30 cellular contexts compared by ENCODE assay signal in the genomic region with DNA sequence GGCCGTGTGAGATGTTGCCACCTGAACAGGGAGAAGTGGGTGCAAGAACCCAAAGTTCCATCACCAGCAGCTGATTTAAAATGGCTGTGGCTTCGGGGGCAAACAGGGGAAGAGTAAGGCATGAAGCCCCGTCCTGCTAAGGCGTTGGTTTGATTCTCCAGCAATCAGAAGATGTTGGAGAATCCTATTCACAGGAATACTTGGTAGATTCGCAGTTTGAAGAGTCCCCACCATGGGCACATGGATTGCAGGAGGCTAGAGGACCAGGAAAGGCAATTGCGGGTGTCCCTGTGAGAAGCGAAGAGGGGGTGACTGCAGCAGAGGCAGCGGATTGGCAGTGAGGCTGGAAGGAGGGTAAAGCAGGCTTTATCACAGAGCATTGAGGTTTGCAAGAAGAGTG. TPM values are rescaled to one million over a fixed set of nuclear protein-coding genes. Genes with fewer than 3 reads are reported as not detected.
DNase-seq lines count a peak whose midpoint lies in the region; ATAC-seq and TF ChIP-seq lines count a peak whose summit lies in the region.
"Had no signal": no experiment of that assay in that cellular context is flagged by ENCODE, and none has a peak within 500 bp of the region (broad histone marks: within the 10 kb centered on the region; RNA-seq: fewer than 3 reads in every experiment).

No MANE protein-coding gene starts in this region.

- H3K23me2 ChIP-seq in H9 (ENCODE audit: insufficient read length, low read depth, low read length, poor library complexity, severe bottlenecking): no peaks in the 10 kb centered on the region

- H3K4me1 ChIP-seq in H9 (ENCODE audit: insufficient read depth, low read length) (peaks cover 18% of the 10 kb centered on the region; the same call in 1 of the 2 replicates), ectodermal cell (ENCODE audit: control insufficient read depth, insufficient read depth, low read length) (peaks cover 28% of the 10 kb centered on the region), lower lobe of right lung (peaks cover 15% of the 10 kb centered on the region), rectal smooth muscle tissue (ENCODE audit: control insufficient read depth, insufficient read depth, low read length) (peaks cover 21% of the 10 kb centered on the region), right lobe of liver (no peaks in the 10 kb centered on the region)
- H3K4me1 ChIP-seq: HAP-1 had no signal

- no peak for TF ChIP-seq POLR2A in right lobe of liver (IDR thresholded peaks at IDR 0.05)

- no peak overlapping the region for H4K8ac ChIP-seq in H9 (replicated peaks; ENCODE audit: insufficient read length, low read depth, low read length)

- no peaks in the 10 kb centered on the region for H3K9me3 Mint-ChIP-seq in H9
- H3K9me3 Mint-ChIP-seq in natural killer cell treated with Interleukin-12 subunit alpha and Interleukin-12 subunit beta and Interleukin-15 and Interleukin-18, amount 100 ng/mL, for 72 hours: no peaks in the 10 kb centered on the region
- H3K9me3 Mint-ChIP-seq: activated CD4-positive, alpha-beta memory T cell treated with anti-CD3 and anti-CD28 coated beads for 36 hours; activated naive CD4-positive, alpha-beta T cell treated with anti-CD3 and anti-CD28 coated beads, Interleukin-2, amount 50 U/mL, for 24 hours; immature natural killer cell had no signal

- H3K36me3 ChIP-seq in ectodermal cell (ENCODE audit: control insufficient read depth, insufficient read depth, low read length): no peaks in the 10 kb centered on the region
- no peaks in the 10 kb centered on the region for H3K36me3 ChIP-seq in lower lobe of right lung
- H3K36me3 ChIP-seq in rectal smooth muscle tissue (ENCODE audit: control insufficient read depth, insufficient read depth, low read length): no peaks in the 10 kb centered on the region
- no peaks in the 10 kb centered on the region for H3K36me3 ChIP-seq in right lobe of liver
- H3K36me3 ChIP-seq: BLaER1, cardiac muscle cell, esophagus squamous epithelium, HAP-1 had no signal

- ATAC-seq in lower lobe of right lung (no peak), right lobe of liver (no peak), GM21786 (IDR thresholded peaks at IDR 0.05; ENCODE audit: unreplicated experiment) (no peak)
- no peak for ATAC-seq in natural killer cell treated with Interleukin-12 subunit alpha and Interleukin-12 subunit beta and Interleukin-15 and Interleukin-18, amount 100 ng/mL, for 72 hours
- ATAC-seq: left lobe of liver had no signal

- 0 out of 2 replicates have a peak, but pooled peaks cover 2% of the 10 kb centered on the region for H3K27me3 Mint-ChIP-seq in H9 (ENCODE audit: low read depth)
- peaks cover 16 to 41% of the 10 kb centered on the region in 2 donors for H3K27me3 Mint-ChIP-seq in natural killer cell treated with Interleukin-12 subunit alpha and Interleukin-12 subunit beta and Interleukin-15 and Interleukin-18, amount 100 ng/mL, for 72 hours

- no peak overlapping the region for H2BK120ac ChIP-seq in H9 (ENCODE audit: low read depth, low read length, poor library complexity, severe bottlenecking)

- H2BK12ac ChIP-seq in H9 (ENCODE audit: insufficient read length, low read depth, low read length): peak overlapping the region; percentile 12

- TF ChIP-seq CTCF in H9 (conservative IDR thresholded peaks at IDR 0.05) (no peak), lower lobe of right lung (IDR thresholded peaks at IDR 0.05) (no peak), right lobe of liver (IDR thresholded peaks at IDR 0.05) (no peak)

- H3K4me2 ChIP-seq in H9 (ENCODE audit: insufficient read depth, insufficient read length, low read length): no peak overlapping the region
- H3K4me2 ChIP-seq: BLaER1 had no signal

- no peaks in the 10 kb centered on the region for H3K79me2 ChIP-seq in H9 (ENCODE audit: insufficient read depth, low read length)

- no peak overlapping the region for H2BK5ac ChIP-seq in H9 (ENCODE audit: insufficient read length, low read length)

- WGBS in H9 (ENCODE audit: extremely low coverage, insufficient read length, low lambda C conversion rate): no CpG with 5 or more reads among the region's 8 CpGs
- WGBS in ectodermal cell, 2 experiments: 93 to 95% methylated on average over 8 of the region's 8 CpGs
- 70% methylated on average over 7 of the region's 8 CpGs for WGBS in right lobe of liver (ENCODE audit: insufficient coverage, low coverage, low lambda C conversion rate, missing lambda C conversion rate)

- no peak for DNase-seq in H9
- DNase-seq in lower lobe of right lung: no peak
- no peak for DNase-seq in NCI-H526 treated with DMSO at 0.1 percent for 48 hours (lab: John Stamatoyannopoulos, UW)
- DNase-seq in right lobe of liver: no peak
- DNase-seq in natural killer cell treated with Interleukin-12 subunit alpha and Interleukin-12 subunit beta and Interleukin-15 and Interleukin-18, amount 100 ng/mL, for 72 hours (ENCODE audit: low spot score): no peak
- DNase-seq: activated CD4-positive, alpha-beta memory T cell treated with anti-CD3 and anti-CD28 coated beads for 36 hours; activated CD4-positive, CD25-positive, alpha-beta regulatory T cell treated with anti-CD3 and anti-CD28 coated beads, Interleukin-2, amount 50 U/mL, for 72 hours; activated CD8-positive, alpha-beta memory T cell treated with anti-CD3 and anti-CD28 coated beads, Interleukin-2, amount 50 U/mL, for 4 hours; amygdala; esophagus squamous epithelium; foreskin melanocyte; hippocampal formation; immature natural killer cell; mucosa of descending colon; NCI-H1092 treated with DMSO at 0.1 percent for 48 hours; NCI-H2029 treated with DMSO at 0.1 percent for 48 hours had no signal

- H3K9ac ChIP-seq in H9 (ENCODE audit: extremely low read depth, insufficient read length, low read length) (no peak overlapping the region), rectal smooth muscle tissue (ENCODE audit: low read length) (no peak overlapping the region)
- H3K9ac ChIP-seq: BLaER1 had no signal

- peak overlapping the region; percentile 85 for H3K4ac ChIP-seq in H9 (ENCODE audit: low read depth, low read length)

- peak overlapping the region; percentile 32 for H3K14ac ChIP-seq in H9 (ENCODE audit: insufficient read depth, low read length)

- H4K5ac ChIP-seq in H9 (ENCODE audit: insufficient read length, low read depth, low read length): no peak overlapping the region

- intact Hi-C loops in lower lobe of right lung (cut with DNase I) (no loop called here), right lobe of liver (cut with DNase I) (no loop called here)

- peak overlapping the region; percentile 26 for H2AK5ac ChIP-seq in H9 (ENCODE audit: insufficient read length, low read length)

- H3K27ac Mint-ChIP-seq in H9: peak overlapping the region; percentile 36 to 87 (median 77); a peak in 6 of 7 replicates
- no peak overlapping the region for H3K27ac Mint-ChIP-seq in natural killer cell treated with Interleukin-12 subunit alpha and Interleukin-12 subunit beta and Interleukin-15 and Interleukin-18, amount 100 ng/mL, for 72 hours
- H3K27ac Mint-ChIP-seq: activated CD4-positive, alpha-beta memory T cell treated with anti-CD3 and anti-CD28 coated beads for 36 hours; activated naive CD4-positive, alpha-beta T cell treated with anti-CD3 and anti-CD28 coated beads, Interleukin-2, amount 50 U/mL, for 24 hours; immature natural killer cell; type B pancreatic cell had no signal

- peak overlapping the region; percentile 83 for H4K91ac ChIP-seq in H9 (ENCODE audit: insufficient read length, low read depth, low read length)

- H3K27ac ChIP-seq in H9 (ENCODE audit: insufficient read length, low read depth, low read length) (no peak overlapping the region), ectodermal cell (ENCODE audit: insufficient read depth, low read depth, low read length, poor library complexity, severe bottlenecking) (peak overlapping the region; percentile 61), lower lobe of right lung (peak overlapping the region; percentile 79), rectal smooth muscle tissue (ENCODE audit: low read depth, low read length) (peak overlapping the region; percentile 68), right lobe of liver (no peak overlapping the region)
- H3K27ac ChIP-seq: BLaER1, cardiac muscle cell had no signal

- H2BK20ac ChIP-seq in H9 (ENCODE audit: low read depth, low read length, poor library complexity, severe bottlenecking): peak overlapping the region; percentile 91

- no peaks in the 10 kb centered on the region for H4K20me1 ChIP-seq in H9 (ENCODE audit: control insufficient read depth, insufficient read depth, insufficient read length)
- H4K20me1 ChIP-seq: BLaER1 had no signal

- H3K23ac ChIP-seq in H9 (ENCODE audit: insufficient read length, low read depth, low read length): no peak overlapping the region

- no peaks in the 10 kb centered on the region for H3K9me3 ChIP-seq in H9 (ENCODE audit: control insufficient read depth, low read depth, low read length)
- H3K9me3 ChIP-seq in ectodermal cell (ENCODE audit: control insufficient read depth, low read length): no peaks in the 10 kb centered on the region
- no peaks in the 10 kb centered on the region for H3K9me3 ChIP-seq in lower lobe of right lung
- no peaks in the 10 kb centered on the region for H3K9me3 ChIP-seq in right lobe of liver
- H3K9me3 ChIP-seq: BLaER1, esophagus squamous epithelium, HAP-1, mucosa of descending colon had no signal

- no peak overlapping the region for H3K4me3 ChIP-seq in ectodermal cell (ENCODE audit: insufficient read depth, low read depth, low read length)
- H3K4me3 ChIP-seq in lower lobe of right lung: no peak overlapping the region
- H3K4me3 ChIP-seq in rectal smooth muscle tissue (ENCODE audit: low read length): no peak overlapping the region
- H3K4me3 ChIP-seq in right lobe of liver: no peak overlapping the region
- H3K4me3 ChIP-seq: BLaER1, cardiac muscle cell, coronary artery, esophagus squamous epithelium, HAP-1, mucosa of descending colon had no signal

- peak overlapping the region; percentile 59 for H3T11ph ChIP-seq in H9 (ENCODE audit: low read length)

- H3K36me3 Mint-ChIP-seq in H9 (ENCODE audit: insufficient read depth in 1 of 3, low read depth in 3 of 3): peaks cover 0 to 5% (median 0%) of the 10 kb centered on the region in 3 experiments; a peak in 3 of 7 replicates
- H3K36me3 Mint-ChIP-seq in natural killer cell treated with Interleukin-12 subunit alpha and Interleukin-12 subunit beta and Interleukin-15 and Interleukin-18, amount 100 ng/mL, for 72 hours: no peaks in the 10 kb centered on the region
- H3K36me3 Mint-ChIP-seq: activated CD4-positive, alpha-beta memory T cell treated with anti-CD3 and anti-CD28 coated beads for 36 hours; activated naive CD4-positive, alpha-beta T cell treated with anti-CD3 and anti-CD28 coated beads, Interleukin-2, amount 50 U/mL, for 24 hours; immature natural killer cell had no signal

- H3K4me3 Mint-ChIP-seq in H9: no peak overlapping the region
- H3K4me3 Mint-ChIP-seq in natural killer cell treated with Interleukin-12 subunit alpha and Interleukin-12 subunit beta and Interleukin-15 and Interleukin-18, amount 100 ng/mL, for 72 hours: no peak overlapping the region
- H3K4me3 Mint-ChIP-seq: activated CD4-positive, alpha-beta memory T cell treated with anti-CD3 and anti-CD28 coated beads for 36 hours; activated naive CD4-positive, alpha-beta T cell treated with anti-CD3 and anti-CD28 coated beads, Interleukin-2, amount 50 U/mL, for 24 hours; immature natural killer cell; neural crest cell; type B pancreatic cell had no signal

- peaks cover 55 to 59% of the 10 kb centered on the region in 2 experiments for H3K4me1 Mint-ChIP-seq in H9
- no peaks in the 10 kb centered on the region for H3K4me1 Mint-ChIP-seq in natural killer cell treated with Interleukin-12 subunit alpha and Interleukin-12 subunit beta and Interleukin-15 and Interleukin-18, amount 100 ng/mL, for 72 hours (ENCODE audit: low read depth in 2 of 2)
- H3K4me1 Mint-ChIP-seq: activated naive CD4-positive, alpha-beta T cell treated with anti-CD3 and anti-CD28 coated beads, Interleukin-2, amount 50 U/mL, for 24 hours; immature natural killer cell had no signal

- no peak overlapping the region for H3K56ac ChIP-seq in H9 (ENCODE audit: insufficient read length, low read depth, low read length)

- no peaks in the 10 kb centered on the region for H3K79me1 ChIP-seq in H9 (ENCODE audit: insufficient read depth, low read depth, low read length, poor library complexity, severe bottlenecking)

- H2AFZ ChIP-seq in H9 (ENCODE audit: low read length): no peak overlapping the region

- H2BK15ac ChIP-seq in H9 (ENCODE audit: low read depth, low read length): no peak overlapping the region

- peak overlapping the region; percentile 80 for H3K18ac ChIP-seq in H9 (ENCODE audit: insufficient read length, low read depth, low read length)

- no peaks in the 10 kb centered on the region; the same call in 1 of the 2 replicates for H3K27me3 ChIP-seq in H9 (ENCODE audit: insufficient read depth, low read length)
- no peaks in the 10 kb centered on the region for H3K27me3 ChIP-seq in ectodermal cell (ENCODE audit: control insufficient read depth, insufficient read depth, low read length, poor library complexity, severe bottlenecking)
- H3K27me3 ChIP-seq in lower lobe of right lung (ENCODE audit: low read depth): no peaks in the 10 kb centered on the region
- H3K27me3 ChIP-seq in rectal smooth muscle tissue (ENCODE audit: control insufficient read depth, insufficient read depth, low read length): no peaks in the 10 kb centered on the region
- no peaks in the 10 kb centered on the region for H3K27me3 ChIP-seq in right lobe of liver
- H3K27me3 ChIP-seq: BLaER1, esophagus squamous epithelium had no signal

RNA-seq across cellular contexts. Expression of a gene that starts 46.6 kb away (rescaled TPM):
- total RNA-seq in H9 (2021): 0.28 TPM in 1 of 2 replicates, not detected in the other
- polyA plus RNA-seq in ectodermal cell (2013, experiment 1 of 4): not detected
- polyA plus RNA-seq in ectodermal cell (2013, experiment 2 of 4): not detected
- polyA plus RNA-seq in ectodermal cell (2013, experiment 3 of 4): not detected
- polyA plus RNA-seq in ectodermal cell (2013, experiment 4 of 4): not detected
- total RNA-seq in lower lobe of right lung: 0.12 TPM
- not detected for total RNA-seq in right lobe of liver
- not detected for total RNA-seq in natural killer cell treated with Interleukin-12 subunit alpha and Interleukin-12 subunit beta and Interleukin-15 and Interleukin-18, amount 100 ng/mL, for 72 hours
- total RNA-seq: activated CD4-positive, alpha-beta memory T cell treated with anti-CD3 and anti-CD28 coated beads for 36 hours; cardiac muscle cell; G401; left lobe of liver; neural crest cell; SK-MEL-5; T-helper 1 cell treated with Interleukin-12 subunit alpha and Interleukin-12 subunit beta and Interleukin-4 antibody, amounts not matched to agents 30 ng/mL and 1 ng/mL, for 36 hours had no signal
- polyA plus RNA-seq: cardiac muscle cell, immature natural killer cell had no signal

Comparison
In these comparisons a context has a peak if more than half of its experiments do, and no peak if none do; other contexts are left out.
1. H3K27ac ChIP-seq: peak in ectodermal cell (single experiment), lower lobe of right lung (single experiment) and rectal smooth muscle tissue (single experiment); none in H9 (single experiment) and right lobe of liver (0 of 3).
2. H3K27ac Mint-ChIP-seq: peak in H9 (3 of 3); none in natural killer cell treated with Interleukin-12 subunit alpha and Interleukin-12 subunit beta and Interleukin-15 and Interleukin-18, amount 100 ng/mL, for 72 hours (0 of 2).